9 cellular contexts compared by ENCODE assay signal in the genomic region with DNA sequence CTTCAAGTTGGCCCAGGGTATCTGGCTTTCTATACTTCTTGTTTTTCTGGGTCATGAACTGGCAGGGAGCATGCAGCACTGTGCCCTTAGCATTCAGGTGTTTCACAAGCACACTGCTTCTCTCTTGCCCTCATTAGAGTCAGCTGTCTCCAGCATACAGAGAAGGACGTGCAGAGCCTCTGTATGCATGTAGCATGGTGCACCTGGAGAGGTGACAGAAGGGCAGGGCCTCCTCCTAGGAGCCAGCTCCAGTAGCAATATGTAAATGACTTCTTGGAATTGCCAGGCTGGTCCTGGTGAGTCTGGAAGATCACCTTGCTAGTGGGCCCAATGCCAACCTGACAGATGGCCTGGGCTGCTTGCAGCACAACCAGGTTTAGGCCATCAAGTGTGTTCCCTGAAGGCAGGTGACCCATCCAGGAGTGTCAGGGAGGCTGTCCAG. TPM values are rescaled to one million over a fixed set of nuclear protein-coding genes. Genes with fewer than 3 reads are reported as not detected.
A peak's percentile ranks its signal among the peaks of the same experiment; 100 is the strongest.
DNase-seq lines count a peak whose midpoint lies in the region; ATAC-seq and TF ChIP-seq lines count a peak whose summit lies in the region.
"Had no signal": no experiment of that assay in that cellular context is flagged by ENCODE, and none has a peak within 500 bp of the region (broad histone marks: within the 10 kb centered on the region; RNA-seq: fewer than 3 reads in every experiment).

No MANE protein-coding gene starts in this region.

- no peaks in the 10 kb centered on the region for H3K36me3 ChIP-seq in colonic mucosa
- H3K36me3 ChIP-seq in stomach smooth muscle (ENCODE audit: control insufficient read depth in 2 of 2, insufficient read depth in 2 of 2, low read length in 2 of 2): no peaks in the 10 kb centered on the region
- H3K36me3 ChIP-seq in aorta (ENCODE audit: control insufficient read depth in 1 of 2, insufficient read depth in 2 of 2, low read length in 1 of 2): no peaks in the 10 kb centered on the region
- no peaks in the 10 kb centered on the region for H3K36me3 ChIP-seq in tibial artery

- TF ChIP-seq CTCF in colonic mucosa (IDR thresholded peaks at IDR 0.05) (no peak), tibial artery (IDR thresholded peaks at IDR 0.05) (no peak)

- H3K4me3 ChIP-seq in colonic mucosa (no peak overlapping the region), stomach smooth muscle (ENCODE audit: low read length in 2 of 2) (no peak overlapping the region), aorta (ENCODE audit: low read length in 2 of 2) (no peak overlapping the region), tibial artery (no peak overlapping the region)
- H3K4me3 ChIP-seq: smooth muscle cell had no signal

- intact Hi-C loops in colonic mucosa (cut with DNase I): no loop called here
- intact Hi-C loops in aorta (cut with DNase I): no loop called here
- intact Hi-C loops in tibial artery (cut with DNase I; ENCODE audit: low total_unique reads): no loop called here

- ATAC-seq in aorta (ENCODE audit: low FRiP score): no peak
- ATAC-seq in HG03457 (IDR thresholded peaks at IDR 0.05; ENCODE audit: unreplicated experiment): no peak

- 77 to 81% methylated on average over 1 of the region's 1 CpG for WGBS in aorta, 2 donors

- H3K9ac ChIP-seq in colonic mucosa (ENCODE audit: low read depth in 2 of 2, low read length in 2 of 2) (no peak overlapping the region), stomach smooth muscle (ENCODE audit: low read length in 2 of 2) (peak overlapping the region in 1 of 2 donors; percentile 22)

- H3K27me3 ChIP-seq in colonic mucosa (no peaks in the 10 kb centered on the region), stomach smooth muscle (ENCODE audit: control insufficient read depth in 1 of 2, insufficient read depth in 2 of 2, low read length in 2 of 2) (no peaks in the 10 kb centered on the region), aorta (ENCODE audit: control insufficient read depth in 1 of 2, insufficient read depth in 2 of 2, low read length in 1 of 2) (no peaks in the 10 kb centered on the region), tibial artery (no peaks in the 10 kb centered on the region)

- DNase-seq in SIG-M5 treated with dmso at 0.1 percent for 504 hours (lab: John Stamatoyannopoulos, UW; ENCODE audit: unreplicated experiment): peak; percentile 45
- no peak for DNase-seq in SIG-M5 (lab: John Stamatoyannopoulos, UW)
- DNase-seq in NCI-H2171 treated with DMSO at 0.1 percent for 48 hours (lab: John Stamatoyannopoulos, UW): peak; percentile 100
- peak; percentile 79 for DNase-seq in colonic mucosa
- no peak for DNase-seq in aorta
- no peak for DNase-seq in tibial artery

- peaks cover 2% of the 10 kb centered on the region for H3K4me1 ChIP-seq in colonic mucosa
- peaks cover 21% of the 10 kb centered on the region for H3K4me1 ChIP-seq in stomach smooth muscle (ENCODE audit: control insufficient read depth, insufficient read depth, low read length)
- H3K4me1 ChIP-seq in aorta (ENCODE audit: control insufficient read depth in 1 of 2, insufficient read depth in 2 of 2, low read length in 2 of 2): no peaks in the 10 kb centered on the region
- peaks cover 0 to 36% (median 20%) of the 10 kb centered on the region in 4 donors for H3K4me1 ChIP-seq in tibial artery

- H3K9me3 ChIP-seq in colonic mucosa: no peaks in the 10 kb centered on the region
- no peaks in the 10 kb centered on the region for H3K9me3 ChIP-seq in stomach smooth muscle (ENCODE audit: control insufficient read depth in 2 of 2, low read length in 2 of 2)
- H3K9me3 ChIP-seq in aorta (ENCODE audit: control insufficient read depth, low read length): no peaks in the 10 kb centered on the region
- H3K9me3 ChIP-seq in tibial artery: no peaks in the 10 kb centered on the region

- H3K27ac ChIP-seq in colonic mucosa (peak overlapping the region; percentile 30), stomach smooth muscle (ENCODE audit: low read length) (peak overlapping the region; percentile 76), aorta (ENCODE audit: low read depth in 1 of 2, low read length in 2 of 2) (no peak overlapping the region), tibial artery (no peak overlapping the region)

RNA-seq across cellular contexts. Expression of a gene that starts 44.8 kb away (rescaled TPM):
- total RNA-seq in colonic mucosa (10 to 100 TPM; 66.9 to 67.7 TPM), aorta (10 to 100 TPM; 58.8 to 67.5 TPM)
- polyA plus RNA-seq in aorta: 10 to 100 TPM; 21.8 to 27.9 TPM

Comparison
In these comparisons a context has a peak if more than half of its experiments do, and no peak if none do; other contexts are left out.
1. DNase-seq: peak in SIG-M5 treated with dmso at 0.1 percent for 504 hours (single experiment), NCI-H2171 treated with DMSO at 0.1 percent for 48 hours (single experiment) and colonic mucosa (single experiment); none in SIG-M5 (single experiment), aorta (0 of 2) and tibial artery (0 of 2).
2. H3K27ac ChIP-seq: peak in colonic mucosa (single experiment) and stomach smooth muscle (single experiment); none in aorta (0 of 2) and tibial artery (0 of 2).